Comparison of ENCODE assay signal across 8 cellular contexts in genomic region chr14:80954771-80955299, GRCh38. TPM values are rescaled to one million over a fixed set of nuclear protein-coding genes. Genes with fewer than 3 reads are reported as not detected.
A peak's percentile ranks its signal among the peaks of the same experiment; 100 is the strongest.
DNase-seq lines count a peak whose midpoint lies in the region; ATAC-seq and TF ChIP-seq lines count a peak whose summit lies in the region.

No MANE protein-coding gene starts in this region.

- H3K4me3 ChIP-seq in PC-3 (ENCODE audit: low read length): peak overlapping the region; percentile 72

- peak overlapping the region; percentile 88 for H3K4me3 Mint-ChIP-seq in activated T-helper 1 cell treated with anti-CD3 and anti-CD28 coated beads, Interleukin-12 subunit alpha, Interleukin-12 subunit beta, Interleukin-2, Interleukin-4 antibody, amounts not matched to agents 30 ng/mL and 10 ng/mL and 1 ng/mL, durations not matched to agents 14 hours and 24 hours and 36 hours
- H3K4me3 Mint-ChIP-seq in naive B cell: peak overlapping the region; percentile 65 to 94 (median 91)

- POLR2A ChIA-PET in PC-3 (lab: Charles Lee; ENCODE audit: unreplicated experiment): no interaction called here

- H3K9ac ChIP-seq in PC-3 (ENCODE audit: low read length): no peak overlapping the region

- ATAC-seq in PC-3: peak; percentile 93
- peak; percentile 20 to 44 for ATAC-seq in naive B cell (ENCODE audit: low read depth in 2 of 2)
- ATAC-seq in GM18909 (IDR thresholded peaks at IDR 0.05; ENCODE audit: poor library complexity, unreplicated experiment): no peak

- no peaks in the 10 kb centered on the region for H3K9me3 ChIP-seq in PC-3 (ENCODE audit: low read length)

- no peak overlapping the region for H3K27ac ChIP-seq in PC-3 (ENCODE audit: low read length)

- H3K4me1 ChIP-seq in PC-3 (ENCODE audit: insufficient read depth, low read length): no peaks in the 10 kb centered on the region; the same call in 1 of the 2 replicates

- no peaks in the 10 kb centered on the region for H3F3A ChIP-seq in PC-3 (ENCODE audit: low read length, unreplicated experiment)

- no peaks in the 10 kb centered on the region for H3K9me2 ChIP-seq in PC-3 (replicated peaks; ENCODE audit: low read length)

- no TSS peak for BruUV-seq in PC-3 (replicated peaks; lab: Mats Ljungman, UMichigan)

- peaks cover 44% of the 10 kb centered on the region for H3K27me3 ChIP-seq in PC-3 (ENCODE audit: low read length)

- TF ChIP-seq CTCF in PC-3 (conservative IDR thresholded peaks at IDR 0.05; ENCODE audit: low read depth, low read length): peak; percentile 78

- peaks cover 52% of the 10 kb centered on the region for H3K4me1 Mint-ChIP-seq in activated T-helper 1 cell treated with anti-CD3 and anti-CD28 coated beads, Interleukin-12 subunit alpha, Interleukin-12 subunit beta, Interleukin-2, Interleukin-4 antibody, amounts not matched to agents 30 ng/mL and 10 ng/mL and 1 ng/mL, durations not matched to agents 14 hours and 24 hours and 36 hours (ENCODE audit: low read depth)
- H3K4me1 Mint-ChIP-seq in naive B cell: peaks cover 28 to 36% (median 34%) of the 10 kb centered on the region in 3 donors

- intact Hi-C loops in PC-3 (cut with micrococcal nuclease): loop anchor here (1.0 to 5.0 kb wide), 4 partner anchors 32 to 510 kb away; no protein-coding TSS in a partner anchor
- intact Hi-C loops in activated T-helper 1 cell treated with anti-CD3 and anti-CD28 coated beads, Interleukin-12 subunit alpha, Interleukin-12 subunit beta, Interleukin-2, Interleukin-4 antibody, amounts not matched to agents 30 ng/mL and 10 ng/mL and 1 ng/mL, durations not matched to agents 14 hours and 24 hours and 36 hours (cut with micrococcal nuclease): loop anchor here (1.0 to 5.0 kb wide), 5 partner anchors 14 to 510 kb away; partner anchors contain the start of gene CEP128

- no peaks in the 10 kb centered on the region for H3K36me3 ChIP-seq in PC-3 (ENCODE audit: low read depth, low read length)

- H4K20me1 ChIP-seq in PC-3 (ENCODE audit: low read length): no peaks in the 10 kb centered on the region

- no peaks in the 10 kb centered on the region for H3K79me2 ChIP-seq in PC-3 (ENCODE audit: low read length)

- DNase-seq in GM04504 (ENCODE audit: low read depth) (peak; percentile 49), HuH-7 (ENCODE audit: low spot score) (peak; percentile 61), PC-3 (peak; percentile 88), fibroblast of peridontal ligament (ENCODE audit: extremely low read depth) (peak; percentile 90), naive B cell (peak; percentile 65)
- DNase-seq in activated T-helper 1 cell treated with anti-CD3 and anti-CD28 coated beads, Interleukin-12 subunit alpha, Interleukin-12 subunit beta, Interleukin-2, Interleukin-4 antibody, amounts not matched to agents 30 ng/mL and 10 ng/mL and 1 ng/mL, durations not matched to agents 14 hours and 24 hours and 36 hours (ENCODE audit: low spot score): peak; percentile 67
- DNase-seq in stimulated activated CD8-positive, alpha-beta memory T cell treated with anti-CD3 and anti-CD28 coated beads, Interleukin-7, amount 100 ng/mL, for 4 hours (ENCODE audit: low read depth in 2 of 2): peak; percentile 45 to 54

- H3K9me3 Mint-ChIP-seq in activated T-helper 1 cell treated with anti-CD3 and anti-CD28 coated beads, Interleukin-12 subunit alpha, Interleukin-12 subunit beta, Interleukin-2, Interleukin-4 antibody, amounts not matched to agents 30 ng/mL and 10 ng/mL and 1 ng/mL, durations not matched to agents 14 hours and 24 hours and 36 hours: no peaks in the 10 kb centered on the region
- H3K9me3 Mint-ChIP-seq in naive B cell: no peaks in the 10 kb centered on the region

- peak overlapping the region; percentile 97 for H2AFZ ChIP-seq in PC-3 (ENCODE audit: low read length)

- peaks cover 29% of the 10 kb centered on the region for H3K27me3 Mint-ChIP-seq in activated T-helper 1 cell treated with anti-CD3 and anti-CD28 coated beads, Interleukin-12 subunit alpha, Interleukin-12 subunit beta, Interleukin-2, Interleukin-4 antibody, amounts not matched to agents 30 ng/mL and 10 ng/mL and 1 ng/mL, durations not matched to agents 14 hours and 24 hours and 36 hours (ENCODE audit: insufficient read depth)
- peaks cover 0 to 21% (median 8%) of the 10 kb centered on the region in 3 donors for H3K27me3 Mint-ChIP-seq in naive B cell

- peak overlapping the region; percentile 62 for H3K27ac Mint-ChIP-seq in activated T-helper 1 cell treated with anti-CD3 and anti-CD28 coated beads, Interleukin-12 subunit alpha, Interleukin-12 subunit beta, Interleukin-2, Interleukin-4 antibody, amounts not matched to agents 30 ng/mL and 10 ng/mL and 1 ng/mL, durations not matched to agents 14 hours and 24 hours and 36 hours
- peak overlapping the region in 3 of 6 donors; percentile 32 to 83 (median 38) for H3K27ac Mint-ChIP-seq in naive B cell

- H3K4me2 ChIP-seq in PC-3 (ENCODE audit: low read length): peak overlapping the region; percentile 99

- H3K36me3 Mint-ChIP-seq in activated T-helper 1 cell treated with anti-CD3 and anti-CD28 coated beads, Interleukin-12 subunit alpha, Interleukin-12 subunit beta, Interleukin-2, Interleukin-4 antibody, amounts not matched to agents 30 ng/mL and 10 ng/mL and 1 ng/mL, durations not matched to agents 14 hours and 24 hours and 36 hours (ENCODE audit: low read depth): peaks cover 9% of the 10 kb centered on the region
- no peaks in the 10 kb centered on the region for H3K36me3 Mint-ChIP-seq in naive B cell

- CTCF ChIA-PET in PC-3 (lab: Charles Lee): interaction anchor here (2.7 kb wide), 1 partner anchor 32 kb away, joined by 16 read pairs; no protein-coding TSS in a partner anchor

RNA-seq across cellular contexts. Expression of gene TSHR, which starts 0.6 kb away (rescaled TPM):
- total RNA-seq in PC-3 (2014; rRNA removed): not detected in 2 replicates
- total RNA-seq in activated T-helper 1 cell treated with anti-CD3 and anti-CD28 coated beads, Interleukin-12 subunit alpha, Interleukin-12 subunit beta, Interleukin-2, Interleukin-4 antibody, amounts not matched to agents 30 ng/mL and 10 ng/mL and 1 ng/mL, durations not matched to agents 14 hours and 24 hours and 36 hours: 0.16 and 0.47 TPM in 2 replicates
- not detected for polyA plus RNA-seq in naive B cell (ENCODE audit: low read depth in 6 of 6)

RNA-seq across cellular contexts. Expression of gene CEP128, which starts 13.3 kb away (rescaled TPM):
- 11.6 and 14.0 TPM in 2 replicates for total RNA-seq in PC-3 (2014; rRNA removed)
- total RNA-seq in activated T-helper 1 cell treated with anti-CD3 and anti-CD28 coated beads, Interleukin-12 subunit alpha, Interleukin-12 subunit beta, Interleukin-2, Interleukin-4 antibody, amounts not matched to agents 30 ng/mL and 10 ng/mL and 1 ng/mL, durations not matched to agents 14 hours and 24 hours and 36 hours: 18.2 and 22.0 TPM in 2 replicates
- polyA plus RNA-seq in naive B cell (ENCODE audit: low read depth in 6 of 6): 1 to 10 TPM; 1.5 to 5.1 (median 2.7) TPM
